1 cellular context compared by ENCODE assay signal in genomic region chr4:69458184-69458826, GRCh38.
TF ChIP-seq lines count a peak whose summit lies in the region.

No MANE protein-coding gene starts in this region.

TF ChIP-seq in HepG2, 621 proteins besides CTCF, POLR2A, EP300 and RAD21 (continued from another document and continues in another):
- TF ChIP-seq ZNF280D (CRISPR knock-in tag; IDR thresholded peaks at IDR 0.05): no peak
- no peak for TF ChIP-seq ZNF232 (CRISPR knock-in tag; IDR thresholded peaks at IDR 0.05; ENCODE audit: borderline replicate concordance)
- TF ChIP-seq ZBTB37 (CRISPR knock-in tag; IDR thresholded peaks at IDR 0.05): no peak
- TF ChIP-seq GZF1 (CRISPR knock-in tag; IDR thresholded peaks at IDR 0.05): no peak
- no peak for TF ChIP-seq ZNF496 (CRISPR knock-in tag; IDR thresholded peaks at IDR 0.05; ENCODE audit: insufficient replicate concordance)
- TF ChIP-seq U2AF1 (optimal IDR thresholded peaks at IDR 0.05; ENCODE audit: low read depth, low read length): no peak
- no peak for TF ChIP-seq ZNF10 (CRISPR knock-in tag; IDR thresholded peaks at IDR 0.05; ENCODE audit: borderline replicate concordance, low read depth)
- TF ChIP-seq ZNF547 (CRISPR knock-in tag; IDR thresholded peaks at IDR 0.05): no peak
- no peak for TF ChIP-seq SMAD9 (CRISPR knock-in tag; IDR thresholded peaks at IDR 0.05)
- TF ChIP-seq, protein P1, sequence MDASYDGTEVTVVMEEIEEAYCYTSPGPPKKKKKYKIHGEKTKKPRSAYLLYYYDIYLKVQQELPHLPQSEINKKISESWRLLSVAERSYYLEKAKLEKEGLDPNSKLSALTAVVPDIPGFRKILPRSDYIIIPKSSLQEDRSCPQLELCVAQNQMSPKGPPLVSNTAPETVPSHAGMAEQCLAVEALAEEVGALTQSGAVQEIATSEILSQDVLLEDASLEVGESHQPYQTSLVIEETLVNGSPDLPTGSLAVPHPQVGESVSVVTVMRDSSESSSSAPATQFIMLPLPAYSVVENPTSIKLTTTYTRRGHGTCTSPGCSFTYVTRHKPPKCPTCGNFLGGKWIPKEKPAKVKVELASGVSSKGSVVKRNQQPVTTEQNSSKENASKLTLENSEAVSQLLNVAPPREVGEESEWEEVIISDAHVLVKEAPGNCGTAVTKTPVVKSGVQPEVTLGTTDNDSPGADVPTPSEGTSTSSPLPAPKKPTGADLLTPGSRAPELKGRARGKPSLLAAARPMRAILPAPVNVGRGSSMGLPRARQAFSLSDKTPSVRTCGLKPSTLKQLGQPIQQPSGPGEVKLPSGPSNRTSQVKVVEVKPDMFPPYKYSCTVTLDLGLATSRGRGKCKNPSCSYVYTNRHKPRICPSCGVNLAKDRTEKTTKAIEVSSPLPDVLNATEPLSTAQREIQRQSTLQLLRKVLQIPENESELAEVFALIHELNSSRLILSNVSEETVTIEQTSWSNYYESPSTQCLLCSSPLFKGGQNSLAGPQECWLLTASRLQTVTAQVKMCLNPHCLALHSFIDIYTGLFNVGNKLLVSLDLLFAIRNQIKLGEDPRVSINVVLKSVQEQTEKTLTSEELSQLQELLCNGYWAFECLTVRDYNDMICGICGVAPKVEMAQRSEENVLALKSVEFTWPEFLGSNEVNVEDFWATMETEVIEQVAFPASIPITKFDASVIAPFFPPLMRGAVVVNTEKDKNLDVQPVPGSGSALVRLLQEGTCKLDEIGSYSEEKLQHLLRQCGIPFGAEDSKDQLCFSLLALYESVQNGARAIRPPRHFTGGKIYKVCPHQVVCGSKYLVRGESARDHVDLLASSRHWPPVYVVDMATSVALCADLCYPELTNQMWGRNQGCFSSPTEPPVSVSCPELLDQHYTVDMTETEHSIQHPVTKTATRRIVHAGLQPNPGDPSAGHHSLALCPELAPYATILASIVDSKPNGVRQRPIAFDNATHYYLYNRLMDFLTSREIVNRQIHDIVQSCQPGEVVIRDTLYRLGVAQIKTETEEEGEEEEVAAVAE (CRISPR knock-in tag; IDR thresholded peaks at IDR 0.05; ENCODE audit: borderline replicate concordance): no peak
- no peak for TF ChIP-seq SOX6 (IDR thresholded peaks at IDR 0.05)
- TF ChIP-seq SOX6 (CRISPR knock-in tag; IDR thresholded peaks at IDR 0.05): peak; percentile 92
- no peak for TF ChIP-seq RBM22 (optimal IDR thresholded peaks at IDR 0.05; ENCODE audit: low read length)
- TF ChIP-seq NR0B2 (CRISPR knock-in tag; IDR thresholded peaks at IDR 0.05): no peak
- peak; percentile 68; the same call in 1 of the 2 replicates for TF ChIP-seq SALL1 (CRISPR knock-in tag; IDR thresholded peaks at IDR 0.05)
- TF ChIP-seq, protein P2, sequence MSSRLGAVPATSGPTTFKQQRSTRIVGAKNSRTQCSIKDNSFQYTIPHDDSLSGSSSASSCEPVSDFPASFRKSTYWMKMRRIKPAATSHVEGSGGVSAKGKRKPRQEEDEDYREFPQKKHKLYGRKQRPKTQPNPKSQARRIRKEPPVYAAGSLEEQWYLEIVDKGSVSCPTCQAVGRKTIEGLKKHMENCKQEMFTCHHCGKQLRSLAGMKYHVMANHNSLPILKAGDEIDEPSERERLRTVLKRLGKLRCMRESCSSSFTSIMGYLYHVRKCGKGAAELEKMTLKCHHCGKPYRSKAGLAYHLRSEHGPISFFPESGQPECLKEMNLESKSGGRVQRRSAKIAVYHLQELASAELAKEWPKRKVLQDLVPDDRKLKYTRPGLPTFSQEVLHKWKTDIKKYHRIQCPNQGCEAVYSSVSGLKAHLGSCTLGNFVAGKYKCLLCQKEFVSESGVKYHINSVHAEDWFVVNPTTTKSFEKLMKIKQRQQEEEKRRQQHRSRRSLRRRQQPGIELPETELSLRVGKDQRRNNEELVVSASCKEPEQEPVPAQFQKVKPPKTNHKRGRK (CRISPR knock-in tag; IDR thresholded peaks at IDR 0.05): no peak
- TF ChIP-seq MTA3 (CRISPR knock-in tag; IDR thresholded peaks at IDR 0.05): no peak
- TF ChIP-seq ZNF768 (CRISPR knock-in tag; IDR thresholded peaks at IDR 0.05): no peak
- TF ChIP-seq KLF16 (CRISPR knock-in tag; IDR thresholded peaks at IDR 0.05): peak in 1 of 2 experiments; percentile 64; a peak in 1 of 4 replicates
- peak; percentile 42; the same call in 1 of the 2 replicates for TF ChIP-seq TCF7L2 (IDR thresholded peaks at IDR 0.05; ENCODE audit: low read depth, low read length)
- TF ChIP-seq ZSCAN20 (CRISPR knock-in tag; IDR thresholded peaks at IDR 0.05; ENCODE audit: borderline replicate concordance): no peak
- no peak for TF ChIP-seq CREBL2 (CRISPR knock-in tag; IDR thresholded peaks at IDR 0.05; ENCODE audit: borderline replicate concordance)
- TF ChIP-seq SOX13 (IDR thresholded peaks at IDR 0.05): peak; percentile 57; the same call in 1 of the 2 replicates
- TF ChIP-seq SOX13 (CRISPR knock-in tag; conservative IDR thresholded peaks at IDR 0.05 in 1 of 2, IDR thresholded peaks at IDR 0.05 in 1 of 2): peak in 1 of 2 experiments; percentile 94; a peak in 2 of 4 replicates
- TF ChIP-seq MYC (CRISPR knock-in tag; IDR thresholded peaks at IDR 0.05; ENCODE audit: borderline replicate concordance): no peak
- TF ChIP-seq, protein P3, sequence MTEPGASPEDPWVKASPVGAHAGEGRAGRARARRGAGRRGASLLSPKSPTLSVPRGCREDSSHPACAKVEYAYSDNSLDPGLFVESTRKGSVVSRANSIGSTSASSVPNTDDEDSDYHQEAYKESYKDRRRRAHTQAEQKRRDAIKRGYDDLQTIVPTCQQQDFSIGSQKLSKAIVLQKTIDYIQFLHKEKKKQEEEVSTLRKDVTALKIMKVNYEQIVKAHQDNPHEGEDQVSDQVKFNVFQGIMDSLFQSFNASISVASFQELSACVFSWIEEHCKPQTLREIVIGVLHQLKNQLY (CRISPR knock-in tag; IDR thresholded peaks at IDR 0.05): peak; percentile 85
- TF ChIP-seq ZNF230 (CRISPR knock-in tag; IDR thresholded peaks at IDR 0.05): no peak
- no peak for TF ChIP-seq NBN (conservative IDR thresholded peaks at IDR 0.05)
- no peak for TF ChIP-seq BATF2 (CRISPR knock-in tag; IDR thresholded peaks at IDR 0.05)
- TF ChIP-seq RXRB (CRISPR knock-in tag; IDR thresholded peaks at IDR 0.05; ENCODE audit: borderline replicate concordance): peak; percentile 87
- TF ChIP-seq RAD51 (IDR thresholded peaks at IDR 0.05; ENCODE audit: borderline replicate concordance): no peak
- TF ChIP-seq REL (CRISPR knock-in tag; conservative IDR thresholded peaks at IDR 0.05): no peak
- TF ChIP-seq NAIF1 (CRISPR knock-in tag; IDR thresholded peaks at IDR 0.05; ENCODE audit: borderline replicate concordance): no peak
- no peak for TF ChIP-seq ISX (CRISPR knock-in tag; conservative IDR thresholded peaks at IDR 0.05)
- TF ChIP-seq ZZZ3 (CRISPR knock-in tag; IDR thresholded peaks at IDR 0.05; ENCODE audit: borderline replicate concordance): no peak
- TF ChIP-seq ZNF142 (CRISPR knock-in tag; IDR thresholded peaks at IDR 0.05): no peak
